Comparison of ENCODE assay signal across 26 cellular contexts in genomic region chr15:25930931-25931330, GRCh38.
"Had no signal": no experiment of that assay in that cellular context is flagged by ENCODE, and none has a peak within 500 bp of the region (broad histone marks: within the 10 kb centered on the region; RNA-seq: fewer than 3 reads in every experiment).

No MANE protein-coding gene starts in this region.

- H3K27ac ChIP-seq: adrenal gland, Peyer's patch, RWPE1, SJSA1 had no signal

- H3K4me3 Mint-ChIP-seq: activated CD4-positive, alpha-beta T cell treated with anti-CD3 and anti-CD28 coated beads, Interleukin-2, amount 10 ng/mL, durations not matched to agents 7 days and 5 days; activated CD8-positive, alpha-beta T cell treated with anti-CD3 and anti-CD28 coated beads for 36 hours; activated naive CD8-positive, alpha-beta T cell treated with anti-CD3 and anti-CD28 coated beads, Interleukin-2, amount 10 ng/mL, durations not matched to agents 7 days and 5 days; activated T-cell treated with anti-CD3 and anti-CD28 coated beads, Interleukin-2, amount 50 U/mL, for 72 hours; T-helper 17 cell; WTC11 had no signal

- H3K9me3 ChIP-seq: adrenal gland, Peyer's patch, SJSA1 had no signal

- H3K27me3 ChIP-seq: adrenal gland, Peyer's patch, SJSA1 had no signal

- H3K4me3 ChIP-seq: adrenal gland, Peyer's patch, SJSA1 had no signal

- ATAC-seq: activated CD8-positive, alpha-beta T cell treated with anti-CD3 and anti-CD28 coated beads for 36 hours; activated T-cell treated with anti-CD3 and anti-CD28 coated beads, Interleukin-2, amount 50 U/mL, for 72 hours; T-helper 17 cell; WTC11 had no signal

- DNase-seq: activated CD4-positive, alpha-beta T cell treated with anti-CD3 and anti-CD28 coated beads, Interleukin-2, amount 10 ng/mL, durations not matched to agents 7 days and 5 days; activated CD4-positive, CD25-positive, alpha-beta regulatory T cell treated with anti-CD3 and anti-CD28 coated beads, Interleukin-2, amount 50 U/mL, for 72 hours; activated CD8-positive, alpha-beta memory T cell treated with anti-CD3 and anti-CD28 coated beads, Interleukin-2, amount 50 U/mL, for 4 hours; activated CD8-positive, alpha-beta T cell treated with anti-CD3 and anti-CD28 coated beads for 36 hours; activated gamma-delta T cell treated with Interleukin-2 at 50 U/mL for 16 hours; activated naive CD4-positive, alpha-beta T cell treated with anti-CD3 and anti-CD28 coated beads, Interleukin-2, amount 50 U/mL, for 16 hours; activated naive CD8-positive, alpha-beta T cell treated with anti-CD3 and anti-CD28 coated beads, Interleukin-2, amount 10 ng/mL, durations not matched to agents 7 days and 5 days; activated T-cell treated with anti-CD3 and anti-CD28 coated beads, Interleukin-2, amount 50 U/mL, for 72 hours; adrenal gland; anterior cingulate cortex; caudate nucleus; KG1; NCI-H1092 treated with DMSO at 0.1 percent for 48 hours; NCI-H1417 treated with DMSO at 0.1 percent for 48 hours; NCI-H1694; NCI-H2029; NCI-H446; NCI-H524; Peyer's patch; Right ventricle myocardium superior; T-helper 17 cell; T-helper 9 cell had no signal

- H3K9me3 Mint-ChIP-seq: activated CD4-positive, alpha-beta T cell treated with anti-CD3 and anti-CD28 coated beads, Interleukin-2, amount 10 ng/mL, durations not matched to agents 7 days and 5 days had no signal

- H3K27ac Mint-ChIP-seq: activated CD4-positive, alpha-beta T cell treated with anti-CD3 and anti-CD28 coated beads, Interleukin-2, amount 10 ng/mL, durations not matched to agents 7 days and 5 days; activated CD8-positive, alpha-beta T cell treated with anti-CD3 and anti-CD28 coated beads for 36 hours; activated naive CD8-positive, alpha-beta T cell treated with anti-CD3 and anti-CD28 coated beads, Interleukin-2, amount 10 ng/mL, durations not matched to agents 7 days and 5 days; activated T-cell treated with anti-CD3 and anti-CD28 coated beads, Interleukin-2, amount 50 U/mL, for 72 hours; activated T-helper 2 cell treated with anti-CD3 and anti-CD28 coated beads, Interferon-gamma antibody, Interleukin-2, Interleukin-4, amounts not matched to agents 10 μg/mL and 5 μg/mL and 100 μg/mL, durations not matched to agents 14 hours and 24 hours and 36 hours; T-helper 17 cell; WTC11 had no signal

- H3K4me1 ChIP-seq: Peyer's patch had no signal

- H3K36me3 ChIP-seq: adrenal gland, Peyer's patch, SJSA1 had no signal
